ENCODE assay signal across 8 cellular contexts in genomic region chr1:186155594-186155993, GRCh38.
DNase-seq lines count a peak whose midpoint lies in the region; ATAC-seq and TF ChIP-seq lines count a peak whose summit lies in the region.

No MANE protein-coding gene starts in this region.

- no peaks in the 10 kb centered on the region for H3K4me1 Mint-ChIP-seq in stimulated activated naive CD8-positive, alpha-beta T cell treated with anti-CD3 and anti-CD28 coated beads, Interleukin-15, amount 100 ng/mL, for 72 hours

- peak; percentile 70 for TF ChIP-seq CTCF in AG09319 (IDR thresholded peaks at IDR 0.05; ENCODE audit: low read depth, low read length)
- peak; percentile 89 for TF ChIP-seq CTCF in RWPE2 (IDR thresholded peaks at IDR 0.05; ENCODE audit: poor library complexity, severe bottlenecking)
- peak; percentile 74 for TF ChIP-seq CTCF in fibroblast of mammary gland (conservative IDR thresholded peaks at IDR 0.05; ENCODE audit: control insufficient read depth, insufficient read depth, low read depth, low read length)

- peak; percentile 70 for ATAC-seq in GM18498 (IDR thresholded peaks at IDR 0.05; ENCODE audit: unreplicated experiment)
- peak; percentile 83 for ATAC-seq in HG03442 (IDR thresholded peaks at IDR 0.05; ENCODE audit: unreplicated experiment)
- peak; percentile 76 for ATAC-seq in RWPE2 (ENCODE audit: low read depth)
- peak; percentile 62 for ATAC-seq in stimulated activated naive CD8-positive, alpha-beta T cell treated with anti-CD3 and anti-CD28 coated beads, Interleukin-15, amount 100 ng/mL, for 72 hours
- ATAC-seq in GM21526 (IDR thresholded peaks at IDR 0.05; ENCODE audit: low FRiP score, unreplicated experiment), result no peak

- peak; percentile 40 for DNase-seq in AG09319 (ENCODE audit: extremely low read depth, low read depth)
- DNase-seq in RWPE2 (ENCODE audit: low spot score), result no peak
- DNase-seq in fibroblast of mammary gland (ENCODE audit: low read depth), result peak; percentile 89
- no peak for DNase-seq in stimulated activated naive CD8-positive, alpha-beta T cell treated with anti-CD3 and anti-CD28 coated beads, Interleukin-15, amount 100 ng/mL, for 72 hours
- no peak for DNase-seq in NCI-H2227 treated with DMSO at 0.1 percent for 48 hours (lab: John Stamatoyannopoulos, UW)

- H3K9me3 Mint-ChIP-seq in stimulated activated naive CD8-positive, alpha-beta T cell treated with anti-CD3 and anti-CD28 coated beads, Interleukin-15, amount 100 ng/mL, for 72 hours, result no peaks in the 10 kb centered on the region

- H3K4me3 ChIP-seq in RWPE2 (ENCODE audit: severe bottlenecking) (no peak overlapping the region), fibroblast of mammary gland (ENCODE audit: control insufficient read depth, low read depth, low read length) (no peak overlapping the region)

- H3K27ac ChIP-seq in RWPE2 (ENCODE audit: poor library complexity, severe bottlenecking), result no peak overlapping the region

- no peaks in the 10 kb centered on the region for H3K9me3 ChIP-seq in RWPE2 (ENCODE audit: severe bottlenecking)

- H3K4me3 Mint-ChIP-seq in stimulated activated naive CD8-positive, alpha-beta T cell treated with anti-CD3 and anti-CD28 coated beads, Interleukin-15, amount 100 ng/mL, for 72 hours, result no peak overlapping the region

- no peaks in the 10 kb centered on the region for H3K27me3 ChIP-seq in RWPE2 (ENCODE audit: insufficient read depth, poor library complexity, severe bottlenecking)

- H3K36me3 ChIP-seq in RWPE2 (ENCODE audit: low read depth), result no peaks in the 10 kb centered on the region

- H3K27me3 Mint-ChIP-seq in stimulated activated naive CD8-positive, alpha-beta T cell treated with anti-CD3 and anti-CD28 coated beads, Interleukin-15, amount 100 ng/mL, for 72 hours, result no peaks in the 10 kb centered on the region

- H3K4me1 ChIP-seq in RWPE2 (ENCODE audit: insufficient read depth, poor library complexity, severe bottlenecking), result peaks cover 19% of the 10 kb centered on the region

- H3K27ac Mint-ChIP-seq in stimulated activated naive CD8-positive, alpha-beta T cell treated with anti-CD3 and anti-CD28 coated beads, Interleukin-15, amount 100 ng/mL, for 72 hours, result no peak overlapping the region

Comparison
In these comparisons a context has a peak if more than half of its experiments do, and no peak if none do; other contexts are left out.
1. DNase-seq: peak in AG09319 (single experiment) and fibroblast of mammary gland (single experiment); none in RWPE2 (single experiment), stimulated activated naive CD8-positive, alpha-beta T cell treated with anti-CD3 and anti-CD28 coated beads, Interleukin-15, amount 100 ng/mL, for 72 hours (0 of 2) and NCI-H2227 treated with DMSO at 0.1 percent for 48 hours (single experiment).
2. Peak in every context shown above with its lines, with median percentiles within 50 percentile points of each other: CTCF ChIP-seq.